In genomic region chr6:90040931-90041330, GRCh38 we compare ENCODE assay signal across 26 cellular contexts.
"Had no signal": no experiment of that assay in that cellular context is flagged by ENCODE, and none has a peak within 500 bp of the region (broad histone marks: within the 10 kb centered on the region; RNA-seq: fewer than 3 reads in every experiment).

No MANE protein-coding gene starts in this region.

- H3K9me3 Mint-ChIP-seq: dendritic cell treated with granulocyte-macrophage colony-stimulating factor and Interleukin-4, amounts not matched to agents 40 ng/mL and 50 ng/mL, for 4 days; effector memory CD8-positive, alpha-beta T cell; natural killer cell treated with Interleukin-12 subunit alpha and Interleukin-12 subunit beta and Interleukin-15 and Interleukin-18, amount 100 ng/mL, for 72 hours; stimulated activated naive B cell treated with anti-CD40 and anti-IgM and Interleukin-4, amounts not matched to agents 10 μg/mL and 1 μg/mL and 100 μg/mL, for 72 hours had no signal

- H2AFZ ChIP-seq: neural progenitor cell had no signal

- H3K27ac ChIP-seq: epithelial cell of prostate, esophagus muscularis mucosa, gastrocnemius medialis, left ventricle myocardium inferior, lower lobe of right lung, neural progenitor cell, pancreas, prostate gland, right lobe of liver, skin epidermis, thoracic aorta, transverse colon had no signal

- H3K4me2 ChIP-seq: neural progenitor cell had no signal

- H3K9ac ChIP-seq: neural progenitor cell had no signal

- DNase-seq: cerebellar nuclear complex; effector memory CD8-positive, alpha-beta T cell; gastrocnemius medialis; glutamatergic neuron; kidney; left cardiac atrium; left ventricle myocardium inferior; lower lobe of right lung; mesenchymal stem cell; nucleus accumbens; pancreas; retina; right lobe of liver; stimulated activated CD4-positive, alpha-beta T cell treated with anti-CD3 and anti-CD28 coated beads, Interleukin-2, amount 100 ng/mL, for 24 hours; stimulated activated CD4-positive, alpha-beta T cell treated with anti-CD3 and anti-CD28 coated beads, Interleukin-4, amount 100 ng/mL, for 4 hours; stimulated activated naive B cell treated with anti-CD40 and anti-IgM and Interleukin-4, amounts not matched to agents 10 μg/mL and 1 μg/mL and 100 μg/mL, for 72 hours; stimulated activated naive CD8-positive, alpha-beta T cell treated with anti-CD3 and anti-CD28 coated beads, Interleukin-15, amount 100 ng/mL, for 72 hours; transverse colon had no signal

- ATAC-seq: effector memory CD8-positive, alpha-beta T cell; gastrocnemius medialis; left cardiac atrium; lower lobe of right lung; natural killer cell treated with Interleukin-12 subunit alpha and Interleukin-12 subunit beta and Interleukin-15 and Interleukin-18, amount 100 ng/mL, for 72 hours; pancreas; right lobe of liver; stimulated activated naive B cell treated with anti-CD40 and anti-IgM and Interleukin-4, amounts not matched to agents 10 μg/mL and 1 μg/mL and 100 μg/mL, for 72 hours; stimulated activated naive CD8-positive, alpha-beta T cell treated with anti-CD3 and anti-CD28 coated beads, Interleukin-15, amount 100 ng/mL, for 72 hours had no signal

- H3K36me3 Mint-ChIP-seq: natural killer cell treated with Interleukin-12 subunit alpha and Interleukin-12 subunit beta and Interleukin-15 and Interleukin-18, amount 100 ng/mL, for 72 hours had no signal

- H3K9me3 ChIP-seq: esophagus muscularis mucosa, gastrocnemius medialis, left ventricle myocardium inferior, lower lobe of right lung, pancreas, prostate gland, right lobe of liver, thoracic aorta, transverse colon had no signal

- H3K27ac Mint-ChIP-seq: dendritic cell treated with granulocyte-macrophage colony-stimulating factor and Interleukin-4, amounts not matched to agents 40 ng/mL and 50 ng/mL, for 4 days; effector memory CD8-positive, alpha-beta T cell; natural killer cell treated with Interleukin-12 subunit alpha and Interleukin-12 subunit beta and Interleukin-15 and Interleukin-18, amount 100 ng/mL, for 72 hours; neural progenitor cell; stimulated activated naive B cell treated with anti-CD40 and anti-IgM and Interleukin-4, amounts not matched to agents 10 μg/mL and 1 μg/mL and 100 μg/mL, for 72 hours; stimulated activated naive CD8-positive, alpha-beta T cell treated with anti-CD3 and anti-CD28 coated beads, Interleukin-15, amount 100 ng/mL, for 72 hours had no signal

- H3K4me3 Mint-ChIP-seq: dendritic cell treated with granulocyte-macrophage colony-stimulating factor and Interleukin-4, amounts not matched to agents 40 ng/mL and 50 ng/mL, for 4 days; effector memory CD8-positive, alpha-beta T cell; natural killer cell treated with Interleukin-12 subunit alpha and Interleukin-12 subunit beta and Interleukin-15 and Interleukin-18, amount 100 ng/mL, for 72 hours; neural progenitor cell; stimulated activated naive B cell treated with anti-CD40 and anti-IgM and Interleukin-4, amounts not matched to agents 10 μg/mL and 1 μg/mL and 100 μg/mL, for 72 hours; stimulated activated naive CD8-positive, alpha-beta T cell treated with anti-CD3 and anti-CD28 coated beads, Interleukin-15, amount 100 ng/mL, for 72 hours had no signal

- H3K27me3 ChIP-seq: esophagus muscularis mucosa, gastrocnemius medialis, neural progenitor cell, pancreas, right lobe of liver, transverse colon had no signal

- H3K27me3 Mint-ChIP-seq: dendritic cell treated with granulocyte-macrophage colony-stimulating factor and Interleukin-4, amounts not matched to agents 40 ng/mL and 50 ng/mL, for 4 days; effector memory CD8-positive, alpha-beta T cell; natural killer cell treated with Interleukin-12 subunit alpha and Interleukin-12 subunit beta and Interleukin-15 and Interleukin-18, amount 100 ng/mL, for 72 hours; stimulated activated naive B cell treated with anti-CD40 and anti-IgM and Interleukin-4, amounts not matched to agents 10 μg/mL and 1 μg/mL and 100 μg/mL, for 72 hours; stimulated activated naive CD8-positive, alpha-beta T cell treated with anti-CD3 and anti-CD28 coated beads, Interleukin-15, amount 100 ng/mL, for 72 hours had no signal

- H3K4me3 ChIP-seq: esophagus muscularis mucosa, gastrocnemius medialis, left ventricle myocardium inferior, lower lobe of right lung, neural progenitor cell, pancreas, prostate gland, right lobe of liver, skin epidermis, thoracic aorta, transverse colon had no signal

- H3K4me1 ChIP-seq: lower lobe of right lung, neural progenitor cell, pancreas, prostate gland, right lobe of liver had no signal

- H3K36me3 ChIP-seq: esophagus muscularis mucosa, gastrocnemius medialis, left ventricle myocardium inferior, lower lobe of right lung, neural progenitor cell, pancreas, prostate gland, right lobe of liver, thoracic aorta, transverse colon had no signal
